1 cellular context compared by ENCODE assay signal in the genomic region with DNA sequence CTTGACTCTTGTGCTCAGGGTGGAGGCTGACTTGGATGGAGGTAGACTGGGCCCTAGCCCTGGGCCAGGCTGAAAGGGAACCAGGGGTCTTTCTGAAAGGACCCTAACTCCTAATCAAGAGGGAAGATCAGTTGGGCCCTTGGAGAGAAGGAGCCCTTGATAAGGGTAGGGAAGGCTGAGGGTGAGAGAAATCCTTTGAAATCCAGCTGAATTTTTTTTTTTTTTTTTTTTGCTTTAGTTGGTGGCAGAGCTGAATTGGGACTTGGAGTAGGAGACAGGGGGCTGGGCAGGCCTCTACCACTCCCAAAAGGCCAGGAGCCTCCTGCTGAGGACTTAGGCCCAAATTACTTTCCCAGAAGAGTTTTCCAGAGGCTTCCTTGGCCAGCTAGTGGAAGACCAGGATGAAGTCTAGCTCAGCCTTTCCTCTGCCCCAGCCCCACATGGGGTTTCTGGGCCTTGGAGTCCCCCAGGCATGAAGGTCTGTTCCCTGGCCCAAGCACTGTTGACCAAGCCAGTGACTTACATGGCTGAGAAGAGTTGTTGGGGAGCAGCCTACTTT.
TF ChIP-seq lines count a peak whose summit lies in the region.

No MANE protein-coding gene starts in this region.

TF ChIP-seq in HEK293, 187 proteins besides CTCF, POLR2A, EP300 and RAD21 (continued from another document):
- TF ChIP-seq ZBTB7A (tag by site-specific recombination; IDR thresholded peaks at IDR 0.05; ENCODE audit: low read depth) (0 out of 2 replicates have a peak, but pooled peaks have one; percentile 11), GLIS2 (tag by site-specific recombination; IDR thresholded peaks at IDR 0.05) (no peak), SCRT2 (tag by site-specific recombination; IDR thresholded peaks at IDR 0.05) (no peak)
